1 cellular context compared by ENCODE assay signal in genomic region chr7:102154425-102154824, GRCh38.
TF ChIP-seq lines count a peak whose summit lies in the region.

No MANE protein-coding gene starts in this region.

TF ChIP-seq in HepG2, 621 proteins besides CTCF, POLR2A, EP300 and RAD21 (continued from another document):
- TF ChIP-seq DMTF1 (CRISPR knock-in tag; IDR thresholded peaks at IDR 0.05) (no peak), ZNF138 (CRISPR knock-in tag; IDR thresholded peaks at IDR 0.05; ENCODE audit: low read depth) (no peak)
- TF ChIP-seq, protein P1, sequence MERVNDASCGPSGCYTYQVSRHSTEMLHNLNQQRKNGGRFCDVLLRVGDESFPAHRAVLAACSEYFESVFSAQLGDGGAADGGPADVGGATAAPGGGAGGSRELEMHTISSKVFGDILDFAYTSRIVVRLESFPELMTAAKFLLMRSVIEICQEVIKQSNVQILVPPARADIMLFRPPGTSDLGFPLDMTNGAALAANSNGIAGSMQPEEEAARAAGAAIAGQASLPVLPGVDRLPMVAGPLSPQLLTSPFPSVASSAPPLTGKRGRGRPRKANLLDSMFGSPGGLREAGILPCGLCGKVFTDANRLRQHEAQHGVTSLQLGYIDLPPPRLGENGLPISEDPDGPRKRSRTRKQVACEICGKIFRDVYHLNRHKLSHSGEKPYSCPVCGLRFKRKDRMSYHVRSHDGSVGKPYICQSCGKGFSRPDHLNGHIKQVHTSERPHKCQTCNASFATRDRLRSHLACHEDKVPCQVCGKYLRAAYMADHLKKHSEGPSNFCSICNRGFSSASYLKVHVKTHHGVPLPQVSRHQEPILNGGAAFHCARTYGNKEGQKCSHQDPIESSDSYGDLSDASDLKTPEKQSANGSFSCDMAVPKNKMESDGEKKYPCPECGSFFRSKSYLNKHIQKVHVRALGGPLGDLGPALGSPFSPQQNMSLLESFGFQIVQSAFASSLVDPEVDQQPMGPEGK (CRISPR knock-in tag; IDR thresholded peaks at IDR 0.05) = no peak
TF ChIP-seq in HepG2: peak in this region for 0.
